In genomic region chr17:50920041-50920410, GRCh38 we compare ENCODE assay signal across 9 cellular contexts. TPM values are rescaled to one million over a fixed set of nuclear protein-coding genes. Genes with fewer than 3 reads are reported as not detected.
DNase-seq lines count a peak whose midpoint lies in the region; ATAC-seq and TF ChIP-seq lines count a peak whose summit lies in the region.
"Had no signal": no experiment of that assay in that cellular context is flagged by ENCODE, and none has a peak within 500 bp of the region (broad histone marks: within the 10 kb centered on the region; RNA-seq: fewer than 3 reads in every experiment).

No MANE protein-coding gene starts in this region.

- H3K4me3 Mint-ChIP-seq in MCF 10A (ENCODE audit: unreplicated experiment): no peak overlapping the region
- peak overlapping the region; percentile 28 to 76 (median 40) for H3K4me3 Mint-ChIP-seq in brain
- no peak overlapping the region for H3K4me3 Mint-ChIP-seq in memory B cell
- H3K4me3 Mint-ChIP-seq in type B pancreatic cell: peak overlapping the region; percentile 73

- no peaks in the 10 kb centered on the region for H3K36me3 Mint-ChIP-seq in MCF 10A (ENCODE audit: insufficient read depth, unreplicated experiment)
- no peaks in the 10 kb centered on the region for H3K36me3 Mint-ChIP-seq in brain
- no peaks in the 10 kb centered on the region for H3K36me3 Mint-ChIP-seq in memory B cell
- no peaks in the 10 kb centered on the region for H3K36me3 Mint-ChIP-seq in type B pancreatic cell

- H3K27me3 Mint-ChIP-seq in MCF 10A (ENCODE audit: insufficient read depth, unreplicated experiment) (no peaks in the 10 kb centered on the region), brain (no peaks in the 10 kb centered on the region), memory B cell (no peaks in the 10 kb centered on the region), type B pancreatic cell (no peaks in the 10 kb centered on the region)

- no peak for ATAC-seq in memory B cell (ENCODE audit: low read depth)
- ATAC-seq in HG03280 (IDR thresholded peaks at IDR 0.05; ENCODE audit: unreplicated experiment): no peak

- intact Hi-C loops in MCF 10A (cut with micrococcal nuclease): no loop called here

- peaks cover 21% of the 10 kb centered on the region for H3K4me1 Mint-ChIP-seq in MCF 10A (ENCODE audit: insufficient read depth, unreplicated experiment)
- H3K4me1 Mint-ChIP-seq in brain: peaks cover 88% of the 10 kb centered on the region
- peaks cover 10% of the 10 kb centered on the region for H3K4me1 Mint-ChIP-seq in memory B cell
- peaks cover 38% of the 10 kb centered on the region for H3K4me1 Mint-ChIP-seq in type B pancreatic cell (ENCODE audit: unreplicated experiment)

- H3K27ac Mint-ChIP-seq in MCF 10A (ENCODE audit: low read depth, unreplicated experiment) (no peak overlapping the region), brain (peak overlapping the region; percentile 98 to 100 (median 99)), memory B cell (peak overlapping the region; percentile 60), type B pancreatic cell (peak overlapping the region; percentile 94)

- H3K4me3 ChIP-seq in foreskin fibroblast (ENCODE audit: low read depth in 1 of 2, low read length in 2 of 2): no peak overlapping the region

- no TSS peak for BruUV-seq in MCF 10A (replicated peaks; lab: Mats Ljungman, UMichigan)

- H3K9me3 Mint-ChIP-seq in MCF 10A (ENCODE audit: unreplicated experiment): no peaks in the 10 kb centered on the region
- no peaks in the 10 kb centered on the region for H3K9me3 Mint-ChIP-seq in brain
- no peaks in the 10 kb centered on the region for H3K9me3 Mint-ChIP-seq in memory B cell
- H3K9me3 Mint-ChIP-seq in type B pancreatic cell: no peaks in the 10 kb centered on the region

- in situ Hi-C loops in T47D (cut with HindIII; ENCODE audit: low pct_unique_long_range_greater_than_20kb, low sequenced_read_pairs): no loop called here

- no peak for TF ChIP-seq CTCF in MCF 10A (IDR thresholded peaks at IDR 0.05; ENCODE audit: unreplicated experiment)
- no peak for TF ChIP-seq CTCF in brain (conservative IDR thresholded peaks at IDR 0.05)
- TF ChIP-seq CTCF in type B pancreatic cell (conservative IDR thresholded peaks at IDR 0.05): no peak
- no peak for TF ChIP-seq CTCF in foreskin fibroblast (IDR thresholded peaks at IDR 0.05; ENCODE audit: low read depth, low read length)

- DNase-seq in T47D (ENCODE audit: low read depth in 1 of 2, low spot score in 1 of 2) (peak; percentile 75 to 90), MCF 10A (ENCODE audit: unreplicated experiment) (no peak), memory B cell (ENCODE audit: low spot score in 2 of 2) (no peak), type B pancreatic cell (ENCODE audit: extremely low spot score, unreplicated experiment) (no peak), DMS153 (lab: John Stamatoyannopoulos, UW) (no peak), foreskin fibroblast (no peak)
- DNase-seq: NK-92 treated with Interleukin-12 subunit alpha and Interleukin-12 subunit beta, amount 100 ng/mL, for 24 hours had no signal

- CTCF ChIA-PET in MCF 10A (lab: Yijun Ruan, JAX): no interaction called here

- POLR2A ChIA-PET in MCF 10A (lab: Yijun Ruan, JAX): interaction anchor here (0.5 kb wide), 1 partner anchor 9 kb away, joined by 3 read pairs; no protein-coding TSS in a partner anchor

RNA-seq across cellular contexts. Expression of gene TOB1, which starts 53.9 kb away (rescaled TPM):
- total RNA-seq in MCF 10A (2022) (53.1 and 66.0 TPM in 2 replicates), type B pancreatic cell (ENCODE audit: low replicate concordance) (54.9 and 113 TPM in 2 replicates)
- polyA plus RNA-seq in brain (ENCODE audit: insufficient read depth, low read depth, low replicate concordance): 14.6 TPM

Comparison
In these comparisons a context has a peak if more than half of its experiments do, and no peak if none do; other contexts are left out.
1. DNase-seq: peak in T47D (2 of 2); none in MCF 10A (single experiment), memory B cell (0 of 2), type B pancreatic cell (single experiment), DMS153 (single experiment) and foreskin fibroblast (0 of 2).
2. H3K4me3 Mint-ChIP-seq: peak in brain (5 of 5) and type B pancreatic cell (single experiment); none in MCF 10A (single experiment) and memory B cell (single experiment).